In genomic region chr21:45478115-45478801, GRCh38 we compare ENCODE assay signal across 8 cellular contexts.
A peak's percentile ranks its signal among the peaks of the same experiment; 100 is the strongest.
DNase-seq lines count a peak whose midpoint lies in the region; ATAC-seq and TF ChIP-seq lines count a peak whose summit lies in the region.

No MANE protein-coding gene starts in this region.

- H3K9me3 Mint-ChIP-seq in IgD-negative memory B cell, result no peaks in the 10 kb centered on the region
- H3K9me3 Mint-ChIP-seq in activated naive CD4-positive, alpha-beta T cell treated with anti-CD3 and anti-CD28 coated beads, Interleukin-2, amount 10 ng/mL, durations not matched to agents 7 days and 5 days, result peaks cover 5% of the 10 kb centered on the region

- no peaks in the 10 kb centered on the region for H3K79me2 ChIP-seq in parathyroid adenoma

- H3K4me3 Mint-ChIP-seq in IgD-negative memory B cell, result peak overlapping the region; percentile 69 to 92 (median 86)
- peak overlapping the region; percentile 59 for H3K4me3 Mint-ChIP-seq in activated naive CD4-positive, alpha-beta T cell treated with anti-CD3 and anti-CD28 coated beads, Interleukin-2, amount 10 ng/mL, durations not matched to agents 7 days and 5 days

- H2AFZ ChIP-seq in parathyroid adenoma, result no peak overlapping the region

- no peak for ATAC-seq in GM21526 (IDR thresholded peaks at IDR 0.05; ENCODE audit: low FRiP score, unreplicated experiment)

- H3K4me3 ChIP-seq in parathyroid adenoma (ENCODE audit: low read depth, low read length) (peak overlapping the region; percentile 23), thymus (ENCODE audit: low read length) (peak overlapping the region; percentile 46)

- in situ Hi-C loops in SK-MEL-5 (cut with HindIII; ENCODE audit: low pct_unique_long_range_greater_than_20kb, low sequenced_read_pairs), result no loop called here

- no peak overlapping the region for H3K9ac ChIP-seq in parathyroid adenoma

- H3K27me3 ChIP-seq in parathyroid adenoma (ENCODE audit: control insufficient read depth, insufficient read depth, low read length) (no peaks in the 10 kb centered on the region), thymus (ENCODE audit: control insufficient read depth, insufficient read depth) (no peaks in the 10 kb centered on the region)

- peak overlapping the region; percentile 48 for H3K4me2 ChIP-seq in parathyroid adenoma (ENCODE audit: low read length)

- DNase-seq in C1 segment of cervical spinal cord (lab: John Stamatoyannopoulos, UW) (peak in 8 of 14 donors; percentile 10 to 52 (median 28)), SK-MEL-5 (ENCODE audit: low read depth, low spot score) (peak; percentile 63), glomerular visceral epithelial cell (ENCODE audit: extremely low spot score) (peak; percentile 24)
- DNase-seq in activated naive CD4-positive, alpha-beta T cell treated with anti-CD3 and anti-CD28 coated beads, Interleukin-2, amount 10 ng/mL, durations not matched to agents 7 days and 5 days, result peak; percentile 86

- H3K36me3 ChIP-seq in parathyroid adenoma (ENCODE audit: control insufficient read depth, insufficient read depth, low read length) (no peaks in the 10 kb centered on the region), thymus (ENCODE audit: control insufficient read depth, insufficient read depth) (no peaks in the 10 kb centered on the region)

- no peaks in the 10 kb centered on the region for H3K27me3 Mint-ChIP-seq in IgD-negative memory B cell
- H3K27me3 Mint-ChIP-seq in activated naive CD4-positive, alpha-beta T cell treated with anti-CD3 and anti-CD28 coated beads, Interleukin-2, amount 10 ng/mL, durations not matched to agents 7 days and 5 days, result no peaks in the 10 kb centered on the region

- H3K9me3 ChIP-seq in parathyroid adenoma (ENCODE audit: control insufficient read depth, low read length) (no peaks in the 10 kb centered on the region), thymus (ENCODE audit: control insufficient read depth) (peaks cover 3% of the 10 kb centered on the region)

- CTCF ChIA-PET in activated naive CD4-positive, alpha-beta T cell treated with anti-CD3 and anti-CD28 coated beads, Interleukin-2, amount 10 ng/mL, durations not matched to agents 7 days and 5 days (lab: Charles Lee), result interaction anchor here (0.6 to 2.2 kb wide), 5 partner anchors 16 to 118 kb away, joined by 3 to 10 read pairs (median 4); no protein-coding TSS in a partner anchor

- H3K4me1 ChIP-seq in parathyroid adenoma (no peaks in the 10 kb centered on the region), thymus (ENCODE audit: control insufficient read depth, insufficient read depth, low read length) (peaks cover 15% of the 10 kb centered on the region)

- peaks cover 4% of the 10 kb centered on the region for H3K36me3 Mint-ChIP-seq in IgD-negative memory B cell
- no peaks in the 10 kb centered on the region for H3K36me3 Mint-ChIP-seq in activated naive CD4-positive, alpha-beta T cell treated with anti-CD3 and anti-CD28 coated beads, Interleukin-2, amount 10 ng/mL, durations not matched to agents 7 days and 5 days

- 11% methylated on average over 32 of the region's 32 CpGs for WGBS in thymus

- TF ChIP-seq CTCF in parathyroid adenoma (IDR thresholded peaks at IDR 0.05), result peak; percentile 37

- H3K27ac ChIP-seq in parathyroid adenoma, result no peak overlapping the region
- peak overlapping the region; percentile 93 for H3K27ac ChIP-seq in thymus (ENCODE audit: low read depth)

- peak overlapping the region; percentile 74 to 94 (median 94) for H3K27ac Mint-ChIP-seq in IgD-negative memory B cell
- peak overlapping the region; percentile 88 for H3K27ac Mint-ChIP-seq in activated naive CD4-positive, alpha-beta T cell treated with anti-CD3 and anti-CD28 coated beads, Interleukin-2, amount 10 ng/mL, durations not matched to agents 7 days and 5 days

- peaks cover 18 to 24% (median 22%) of the 10 kb centered on the region in 3 donors for H3K4me1 Mint-ChIP-seq in IgD-negative memory B cell
- H3K4me1 Mint-ChIP-seq in activated naive CD4-positive, alpha-beta T cell treated with anti-CD3 and anti-CD28 coated beads, Interleukin-2, amount 10 ng/mL, durations not matched to agents 7 days and 5 days, result peaks cover 41% of the 10 kb centered on the region

Comparison
In these comparisons a context has a peak if more than half of its experiments do, and no peak if none do; other contexts are left out.
1. DNase-seq: peak in every context shown above with its lines; median percentile 86 in activated naive CD4-positive, alpha-beta T cell treated with anti-CD3 and anti-CD28 coated beads, Interleukin-2, amount 10 ng/mL, durations not matched to agents 7 days and 5 days; 63 in SK-MEL-5; 28 in C1 segment of cervical spinal cord; 24 in glomerular visceral epithelial cell.